Comparison of ENCODE assay signal across 8 cellular contexts in genomic region chr13:94595006-94595942, GRCh38. TPM values are rescaled to one million over a fixed set of nuclear protein-coding genes. Genes with fewer than 3 reads are reported as not detected.
DNase-seq lines count a peak whose midpoint lies in the region; ATAC-seq and TF ChIP-seq lines count a peak whose summit lies in the region.

No MANE protein-coding gene starts in this region.

- H3K9me3 ChIP-seq in CD8-positive, alpha-beta memory T cell (ENCODE audit: low read length) = no peaks in the 10 kb centered on the region
- no peaks in the 10 kb centered on the region for H3K9me3 ChIP-seq in subcutaneous abdominal adipose tissue (ENCODE audit: control insufficient read depth in 5 of 5, low read length in 5 of 5)

- peak overlapping the region; percentile 85 to 96 (median 93) for H3K4me3 Mint-ChIP-seq in CD8-positive, alpha-beta memory T cell
- H3K4me3 Mint-ChIP-seq in T-helper 2 cell treated with Interferon-gamma antibody and Interleukin-4, amounts not matched to agents 5 μg/mL and 100 μg/mL, for 36 hours = peak overlapping the region; percentile 98

- H3K4me3 ChIP-seq in CD8-positive, alpha-beta memory T cell (ENCODE audit: low read length) = peak overlapping the region; percentile 98
- H3K4me3 ChIP-seq in choroid plexus epithelial cell (ENCODE audit: low read depth, low read length) = peak overlapping the region; percentile 74
- H3K4me3 ChIP-seq in lower leg skin (ENCODE audit: low read depth, poor library complexity, severe bottlenecking) = peak overlapping the region; percentile 59
- peak overlapping the region; percentile 81 to 99 (median 96) for H3K4me3 ChIP-seq in subcutaneous abdominal adipose tissue (ENCODE audit: low read depth in 1 of 5, low read length in 5 of 5)

- no peaks in the 10 kb centered on the region for H3K27me3 Mint-ChIP-seq in CD8-positive, alpha-beta memory T cell
- H3K27me3 Mint-ChIP-seq in T-helper 2 cell treated with Interferon-gamma antibody and Interleukin-4, amounts not matched to agents 5 μg/mL and 100 μg/mL, for 36 hours (ENCODE audit: low read depth) = no peaks in the 10 kb centered on the region

- intact Hi-C loops in lower leg skin (cut with DNase I; ENCODE audit: low total_unique reads) = no loop called here

- peak in 2 of 5 donors; percentile 5 to 37 for DNase-seq in CD8-positive, alpha-beta memory T cell
- peak; percentile 41 for DNase-seq in T-helper 2 cell treated with Interferon-gamma antibody and Interleukin-4, amounts not matched to agents 5 μg/mL and 100 μg/mL, for 36 hours (ENCODE audit: low spot score)
- DNase-seq in choroid plexus epithelial cell (ENCODE audit: low read depth) (peak; percentile 38), lower leg skin (ENCODE audit: low spot score in 2 of 2) (no peak), SK-N-DZ (ENCODE audit: low spot score) (no peak)

- no peak for TF ChIP-seq POLR2A in lower leg skin (IDR thresholded peaks at IDR 0.05)

- peaks cover 0 to 29% (median 6%) of the 10 kb centered on the region in 3 donors for H3K36me3 Mint-ChIP-seq in CD8-positive, alpha-beta memory T cell
- peaks cover 30% of the 10 kb centered on the region for H3K36me3 Mint-ChIP-seq in T-helper 2 cell treated with Interferon-gamma antibody and Interleukin-4, amounts not matched to agents 5 μg/mL and 100 μg/mL, for 36 hours (ENCODE audit: low read depth)

- no peak for TF ChIP-seq CTCF in choroid plexus epithelial cell (conservative IDR thresholded peaks at IDR 0.05; ENCODE audit: low read depth, low read length)
- no peak for TF ChIP-seq CTCF in lower leg skin (IDR thresholded peaks at IDR 0.05)

- H3K27ac Mint-ChIP-seq in CD8-positive, alpha-beta memory T cell = peak overlapping the region; percentile 75 to 98 (median 91)
- H3K27ac Mint-ChIP-seq in T-helper 2 cell treated with Interferon-gamma antibody and Interleukin-4, amounts not matched to agents 5 μg/mL and 100 μg/mL, for 36 hours = peak overlapping the region; percentile 95

- peaks cover 38% of the 10 kb centered on the region for H3K4me1 ChIP-seq in CD8-positive, alpha-beta memory T cell (ENCODE audit: insufficient read depth, low read length)
- peaks cover 3 to 26% (median 25%) of the 10 kb centered on the region in 5 donors for H3K4me1 ChIP-seq in subcutaneous abdominal adipose tissue (ENCODE audit: control insufficient read depth in 5 of 5, insufficient read depth in 5 of 5, low read length in 5 of 5)

- H3K36me3 ChIP-seq in CD8-positive, alpha-beta memory T cell (ENCODE audit: insufficient read depth, low read length) = peaks cover 15% of the 10 kb centered on the region
- H3K36me3 ChIP-seq in subcutaneous abdominal adipose tissue (ENCODE audit: control insufficient read depth in 5 of 5, insufficient read depth in 5 of 5, low read length in 5 of 5) = peaks cover 11 to 16% (median 14%) of the 10 kb centered on the region in 5 donors

- WGBS in lower leg skin, 2 donors = 6 to 9% methylated on average over 16 of the region's 16 CpGs

- H3K27me3 ChIP-seq in CD8-positive, alpha-beta memory T cell (ENCODE audit: insufficient read depth, low read length, poor library complexity, severe bottlenecking) = no peaks in the 10 kb centered on the region
- no peaks in the 10 kb centered on the region for H3K27me3 ChIP-seq in subcutaneous abdominal adipose tissue (ENCODE audit: control insufficient read depth in 5 of 5, insufficient read depth in 4 of 5, low read length in 5 of 5)

- no peaks in the 10 kb centered on the region for H3K9me3 Mint-ChIP-seq in CD8-positive, alpha-beta memory T cell
- H3K9me3 Mint-ChIP-seq in T-helper 2 cell treated with Interferon-gamma antibody and Interleukin-4, amounts not matched to agents 5 μg/mL and 100 μg/mL, for 36 hours = no peaks in the 10 kb centered on the region

- ATAC-seq in GM19455 (IDR thresholded peaks at IDR 0.05; ENCODE audit: unreplicated experiment) (peak; percentile 53), HG03442 (IDR thresholded peaks at IDR 0.05; ENCODE audit: unreplicated experiment) (peak; percentile 52)

- CTCF ChIA-PET in CD8-positive, alpha-beta memory T cell (lab: Charles Lee) = interaction anchor here (1.0 to 2.6 kb wide), 6 partner anchors 21 to 46 kb away, joined by 3 to 17 read pairs (median 6); no protein-coding TSS in a partner anchor

- H3K9ac ChIP-seq in subcutaneous abdominal adipose tissue (ENCODE audit: low read length in 5 of 5) = peak overlapping the region; percentile 85 to 99 (median 95)

- H3K4me1 Mint-ChIP-seq in CD8-positive, alpha-beta memory T cell = peaks cover 33 to 48% (median 42%) of the 10 kb centered on the region in 3 donors
- peaks cover 32% of the 10 kb centered on the region for H3K4me1 Mint-ChIP-seq in T-helper 2 cell treated with Interferon-gamma antibody and Interleukin-4, amounts not matched to agents 5 μg/mL and 100 μg/mL, for 36 hours (ENCODE audit: low read depth)

- POLR2A ChIA-PET in CD8-positive, alpha-beta memory T cell (lab: Charles Lee) = interaction anchor here (0.7 to 1.9 kb wide), 5 partner anchors 9 to 271 kb away, joined by 3 to 31 read pairs (median 6); no protein-coding TSS in a partner anchor

- peak overlapping the region; percentile 87 for H3K27ac ChIP-seq in CD8-positive, alpha-beta memory T cell (ENCODE audit: low read depth, low read length)
- H3K27ac ChIP-seq in subcutaneous abdominal adipose tissue (ENCODE audit: low read depth, low read length) = peak overlapping the region; percentile 82

RNA-seq across cellular contexts. Expression of gene TGDS, which starts 0.7 kb away (rescaled TPM):
- total RNA-seq in CD8-positive, alpha-beta memory T cell = 10 to 100 TPM; 19.9 to 20.3 TPM
- 15.0 TPM for polyA plus RNA-seq in CD8-positive, alpha-beta memory T cell
- total RNA-seq in lower leg skin = 10 to 100 TPM in 2 of 4 donors, 1 to 10 TPM in 2; 5.8 to 19.6 (median 8.8) TPM
- polyA plus RNA-seq in SK-N-DZ (2014; cell fraction: cytosol; rRNA removed) = 14.2 and 19.3 TPM in 2 replicates
- polyA plus RNA-seq in SK-N-DZ (2014; cell fraction: nucleus; rRNA removed) = 17.6 and 21.8 TPM in 2 replicates

RNA-seq across cellular contexts. Expression of gene GPR180, which starts 6.4 kb away (rescaled TPM):
- 1 to 10 TPM; 6.6 to 6.9 TPM for total RNA-seq in CD8-positive, alpha-beta memory T cell
- polyA plus RNA-seq in CD8-positive, alpha-beta memory T cell = 1.9 TPM
- 1 to 10 TPM; 1.8 to 2.5 (median 2.2) TPM for total RNA-seq in lower leg skin
- polyA plus RNA-seq in SK-N-DZ (2014; cell fraction: cytosol; rRNA removed) = 3.9 and 5.0 TPM in 2 replicates
- 6.5 and 7.1 TPM in 2 replicates for polyA plus RNA-seq in SK-N-DZ (2014; cell fraction: nucleus; rRNA removed)

Comparison
In these comparisons a context has a peak if more than half of its experiments do, and no peak if none do; other contexts are left out.
1. DNase-seq: peak in T-helper 2 cell treated with Interferon-gamma antibody and Interleukin-4, amounts not matched to agents 5 μg/mL and 100 μg/mL, for 36 hours (single experiment) and choroid plexus epithelial cell (single experiment); none in lower leg skin (0 of 2) and SK-N-DZ (single experiment).
2. Peak in every context shown above with its lines, with median percentiles within 50 percentile points of each other: H3K4me3 ChIP-seq.